ENCODE assay signal across 13 cellular contexts in genomic region chr17:58416396-58416795, GRCh38. TPM values are rescaled to one million over a fixed set of nuclear protein-coding genes. Genes with fewer than 3 reads are reported as not detected.
DNase-seq lines count a peak whose midpoint lies in the region; ATAC-seq, FAIRE-seq and TF ChIP-seq lines count a peak whose summit lies in the region.
"Had no signal": no experiment of that assay in that cellular context is flagged by ENCODE, and none has a peak within 500 bp of the region (broad histone marks: within the 10 kb centered on the region; RNA-seq: fewer than 3 reads in every experiment).

No MANE protein-coding gene starts in this region.

- H3K4me3 Mint-ChIP-seq in natural killer cell = no peak overlapping the region
- H3K4me3 Mint-ChIP-seq: T-cell had no signal

- H3K36me3 ChIP-seq in HUES64 (ENCODE audit: insufficient read depth, low read length) (no peaks in the 10 kb centered on the region), body of pancreas (replicated peaks in 1 of 2; ENCODE audit: insufficient read depth in 1 of 2, low read depth in 2 of 2) (no peaks in the 10 kb centered on the region), keratinocyte (ENCODE audit: control insufficient read depth in 2 of 2, extremely low read depth in 1 of 2, insufficient read depth in 2 of 2, low read length in 2 of 2) (no peaks in the 10 kb centered on the region), stomach (no peaks in the 10 kb centered on the region)

- H3K36me3 Mint-ChIP-seq in natural killer cell = no peaks in the 10 kb centered on the region
- H3K36me3 Mint-ChIP-seq: T-cell had no signal

- FAIRE-seq in keratinocyte (lab: Jason Lieb, UNC) = no peak

- TF ChIP-seq POLR2A in body of pancreas (IDR thresholded peaks at IDR 0.05) = no peak
- TF ChIP-seq POLR2A in stomach (IDR thresholded peaks at IDR 0.05) = no peak

- H3K27me3 ChIP-seq in HUES64 (ENCODE audit: insufficient read depth, low read length) (peaks cover 5% of the 10 kb centered on the region; the same call in 1 of the 2 replicates), body of pancreas (no peaks in the 10 kb centered on the region), keratinocyte (ENCODE audit: control insufficient read depth, extremely low read depth, insufficient read depth, low read length) (no peaks in the 10 kb centered on the region), stomach (no peaks in the 10 kb centered on the region)

- H4K20me1 ChIP-seq in keratinocyte (ENCODE audit: control insufficient read depth, extremely low read depth, insufficient read depth, low read length) = no peaks in the 10 kb centered on the region

- no peak for TF ChIP-seq EP300 in stomach (IDR thresholded peaks at IDR 0.05)

- H3K9me3 ChIP-seq in HUES64 (ENCODE audit: insufficient read depth, low read depth, low read length) (no peaks in the 10 kb centered on the region), body of pancreas (no peaks in the 10 kb centered on the region), keratinocyte (ENCODE audit: control insufficient read depth, low read depth, low read length) (no peaks in the 10 kb centered on the region), stomach (no peaks in the 10 kb centered on the region)
- H3K9me3 ChIP-seq: psoas muscle had no signal

- H3K9ac ChIP-seq in HUES64 (ENCODE audit: low read depth, low read length) (peak overlapping the region; percentile 76), keratinocyte (ENCODE audit: control insufficient read depth, extremely low read depth, insufficient read depth, low read length) (peak overlapping the region; percentile 91)

- peaks cover 29% of the 10 kb centered on the region for H3K4me1 ChIP-seq in HUES64 (ENCODE audit: insufficient read depth, low read length)
- H3K4me1 ChIP-seq in body of pancreas = peaks cover 35% of the 10 kb centered on the region
- peaks cover 14% of the 10 kb centered on the region for H3K4me1 ChIP-seq in keratinocyte (ENCODE audit: control insufficient read depth, extremely low read depth, insufficient read depth, low read length)
- H3K4me1 ChIP-seq in stomach = peaks cover 0 to 26% (median 11%) of the 10 kb centered on the region in 4 donors
- H3K4me1 ChIP-seq: psoas muscle had no signal

- no peaks in the 10 kb centered on the region for H3K27me3 Mint-ChIP-seq in natural killer cell (ENCODE audit: low read depth in 2 of 2)
- H3K27me3 Mint-ChIP-seq: T-cell had no signal

- peaks cover 13 to 15% of the 10 kb centered on the region in 2 donors for H3K4me1 Mint-ChIP-seq in natural killer cell

- no peaks in the 10 kb centered on the region for H3K9me1 ChIP-seq in keratinocyte (ENCODE audit: control insufficient read depth, extremely low read depth, insufficient read depth, low read length)

- dilution Hi-C loops in keratinocyte (cut with MboI; ENCODE audit: extremely low pct_ligation_motif_present, low sequenced_read_pairs) = no loop called here

- TF ChIP-seq CTCF in body of pancreas (IDR thresholded peaks at IDR 0.05) (no peak), keratinocyte (optimal IDR thresholded peaks at IDR 0.05 in 1 of 3, IDR thresholded peaks at IDR 0.05 in 1 of 3, conservative IDR thresholded peaks at IDR 0.05 in 1 of 3; ENCODE audit: extremely low read depth in 1 of 3, insufficient read depth in 2 of 3, low read length in 3 of 3) (no peak), stomach (IDR thresholded peaks at IDR 0.05) (no peak), natural killer cell (IDR thresholded peaks at IDR 0.05) (no peak)

- peaks cover 57% of the 10 kb centered on the region for H3K79me2 ChIP-seq in keratinocyte (ENCODE audit: control insufficient read depth, insufficient read depth, low read length)

- ATAC-seq in body of pancreas (no peak), natural killer cell (no peak)
- ATAC-seq: psoas muscle, T-cell had no signal

- H3K4me2 ChIP-seq in keratinocyte (ENCODE audit: control insufficient read depth, extremely low read depth, insufficient read depth, low read depth, low read length) = peak overlapping the region; percentile 93

- no peak for DNase-seq in body of pancreas
- no peak for DNase-seq in keratinocyte (ENCODE audit: low read depth, low spot score)
- no peak for DNase-seq in stomach
- no peak for DNase-seq in GM03348 (ENCODE audit: low spot score)
- DNase-seq in natural killer cell = no peak
- DNase-seq in A172 (ENCODE audit: low spot score) = no peak
- DNase-seq: activated CD4-positive, alpha-beta T cell treated with anti-CD3 and anti-CD28 coated beads, Interleukin-2, amount 50 U/mL, for 48 hours; NCI-H1694 treated with DMSO at 0.1 percent for 48 hours; NK-92 treated with Interleukin-12 subunit alpha and Interleukin-12 subunit beta, amount 100 ng/mL, for 24 hours; psoas muscle; T-cell had no signal

- H3K9me3 Mint-ChIP-seq in natural killer cell = no peaks in the 10 kb centered on the region
- H3K9me3 Mint-ChIP-seq: T-cell had no signal

- 80% methylated on average over 3 of the region's 4 CpGs for WGBS in HUES64
- WGBS in body of pancreas, 2 donors = 11 to 12% methylated on average over 4 of the region's 4 CpGs
- 37 to 55% (median 43%) methylated on average over 4 of the region's 4 CpGs for WGBS in stomach, 5 donors

- no peak overlapping the region for H3K27ac ChIP-seq in HUES64 (ENCODE audit: low read depth, low read length)
- H3K27ac ChIP-seq in body of pancreas = peak overlapping the region; percentile 73 to 95 (median 92)
- H3K27ac ChIP-seq in keratinocyte (ENCODE audit: control insufficient read depth, insufficient read depth, low read length) = peak overlapping the region; percentile 95
- peak overlapping the region in 4 of 5 donors; percentile 78 to 82 (median 80) for H3K27ac ChIP-seq in stomach
- H3K27ac ChIP-seq: psoas muscle had no signal

- H3K27ac Mint-ChIP-seq in natural killer cell = no peak overlapping the region

- intact Hi-C loops in body of pancreas (cut with DNase I) (no loop called here), stomach (cut with DNase I; ENCODE audit: low total_unique reads) (no loop called here), natural killer cell (cut with micrococcal nuclease) (no loop called here)

- H3K4me3 ChIP-seq in HUES64 (ENCODE audit: low read length) (peak overlapping the region; percentile 68), body of pancreas (peak overlapping the region; percentile 23 to 42), keratinocyte (ENCODE audit: control insufficient read depth in 2 of 3, extremely low read depth in 1 of 3, insufficient read depth in 2 of 3, low read depth in 1 of 3, low read length in 3 of 3) (peak overlapping the region; percentile 64 to 97 (median 95)), stomach (peak overlapping the region; percentile 26 to 47 (median 40))

- H2AFZ ChIP-seq in keratinocyte (ENCODE audit: control insufficient read depth, low read length) = no peak overlapping the region

RNA-seq across cellular contexts. Expression of gene RNF43, which starts 0.9 kb away (rescaled TPM):
- 2.8 TPM for polyA plus RNA-seq in HUES64 (2013, experiment 1 of 2)
- polyA plus RNA-seq in HUES64 (2013, experiment 2 of 2) = 2.9 TPM
- total RNA-seq in body of pancreas = 10 to 100 TPM in 1 of 2 donors, 1 to 10 TPM in 1; 8.3 to 10.5 TPM
- polyA plus RNA-seq in keratinocyte = 5.3 to 16.4 TPM (median 15.0 TPM) in 3 replicates
- 6.5 TPM for polyA plus RNA-seq in keratinocyte (2011; ENCODE audit: low read depth)
- polyA plus RNA-seq in keratinocyte (2011; cell fraction: cytosol; rRNA removed) = 7.6 and 9.6 TPM in 2 replicates
- polyA plus RNA-seq in keratinocyte (2011; cell fraction: nucleus; rRNA removed) = 36.2 and 39.0 TPM in 2 replicates
- polyA plus RNA-seq in keratinocyte (2012; ENCODE audit: low replicate concordance) = 8.3 and 16.0 TPM in 2 replicates
- polyA minus RNA-seq in keratinocyte = 8.0 to 23.8 TPM (median 16.6 TPM) in 3 replicates
- polyA minus RNA-seq in keratinocyte (2011; cell fraction: cytosol; rRNA and poly(A)+ RNA removed) = 2.7 TPM
- polyA minus RNA-seq in keratinocyte (2011; cell fraction: nucleus; rRNA and poly(A)+ RNA removed) = 21.7 and 32.8 TPM in 2 replicates
- 100 to 1,000 TPM in 1 of 5 donors, 10 to 100 TPM in 2, 1 to 10 TPM in 2; 6.4 to 269 (median 12.6) TPM for total RNA-seq in stomach
- polyA plus RNA-seq in stomach = 1 to 10 TPM in 2 of 3 donors, under 1 TPM in 1; 0.92 to 3.3 (median 2.0) TPM
- 1 to 10 TPM in 2 of 3 donors, under 1 TPM in 1; 0.95 to 1.1 (median 1.0) TPM for total RNA-seq in natural killer cell
- total RNA-seq in A172 (2014; rRNA removed; shearing (Covaris generic)) = not detected in 2 replicates
- total RNA-seq: fibroblast of villous mesenchyme had no signal

Comparison
In these comparisons a context has a peak if more than half of its experiments do, and no peak if none do; other contexts are left out.
1. H3K4me3 ChIP-seq: peak in every context shown above with its lines; median percentile 95 in keratinocyte; 68 in HUES64; 40 in stomach; 32 in body of pancreas.